ENCODE assay signal across 12 cellular contexts in the genomic region with DNA sequence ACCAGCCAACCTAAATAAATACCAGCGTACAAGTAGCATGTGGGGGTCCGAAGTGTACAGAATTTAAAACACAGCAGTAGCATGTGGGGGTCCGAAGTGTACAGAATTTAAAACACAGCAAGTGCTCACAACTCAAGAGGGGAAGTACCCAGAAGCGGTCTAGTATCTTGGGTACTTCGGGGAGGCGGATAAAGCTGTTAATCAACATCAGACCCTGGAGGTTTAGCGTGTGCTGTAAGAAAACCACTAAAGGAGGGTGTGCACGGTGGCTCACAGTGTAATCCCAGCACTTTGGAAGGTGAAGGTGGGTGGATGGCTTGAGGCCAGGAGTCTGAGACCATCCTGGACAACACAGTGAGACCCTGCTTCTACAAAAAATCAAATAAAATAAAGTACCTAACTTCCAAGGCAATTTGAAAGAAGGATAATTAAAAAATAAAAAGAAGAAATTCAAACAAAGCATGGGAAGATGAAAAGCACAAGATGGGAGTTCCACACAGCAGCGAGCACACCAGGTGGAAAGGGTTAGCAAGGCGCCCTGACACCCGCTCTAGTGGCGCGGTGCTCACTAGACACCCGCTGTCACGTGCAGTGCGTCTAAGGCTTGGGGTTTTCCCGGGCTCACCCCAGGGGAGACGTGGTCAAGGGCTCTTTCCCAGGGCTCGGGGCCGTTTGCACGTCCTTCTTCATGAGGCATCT. TPM values are rescaled to one million over a fixed set of nuclear protein-coding genes. Genes with fewer than 3 reads are reported as not detected.
DNase-seq lines count a peak whose midpoint lies in the region; ATAC-seq and TF ChIP-seq lines count a peak whose summit lies in the region.
"Had no signal": no experiment of that assay in that cellular context is flagged by ENCODE, and none has a peak within 500 bp of the region (broad histone marks: within the 10 kb centered on the region; RNA-seq: fewer than 3 reads in every experiment).

No MANE protein-coding gene starts in this region.

- intact Hi-C loops in heart left ventricle (cut with DNase I): no loop called here

- no peaks in the 10 kb centered on the region for H3K27me3 ChIP-seq in heart left ventricle

- peaks cover 0 to 86% (median 45%) of the 10 kb centered on the region in 12 donors for H3K4me1 ChIP-seq in heart left ventricle

- H3K27me3 Mint-ChIP-seq in glutamatergic neuron (ENCODE audit: unreplicated experiment) (peaks cover 5% of the 10 kb centered on the region), osteocyte (ENCODE audit: unreplicated experiment) (no peaks in the 10 kb centered on the region)

- peak; percentile 71 for ATAC-seq in GM18858 (IDR thresholded peaks at IDR 0.05; ENCODE audit: unreplicated experiment)
- ATAC-seq in GM21447 (IDR thresholded peaks at IDR 0.05; ENCODE audit: unreplicated experiment): peak; percentile 89
- ATAC-seq in HG03175 (IDR thresholded peaks at IDR 0.05; ENCODE audit: unreplicated experiment): peak; percentile 84
- ATAC-seq in heart left ventricle: no peak
- ATAC-seq: sciatic nerve had no signal

- no peak for TF ChIP-seq POLR2A in heart left ventricle (IDR thresholded peaks at IDR 0.05)

- no peak for TF ChIP-seq CTCF in glutamatergic neuron (IDR thresholded peaks at IDR 0.05; ENCODE audit: partially characterized antibody, unreplicated experiment)
- no peak for TF ChIP-seq CTCF in osteocyte (IDR thresholded peaks at IDR 0.05)
- no peak for TF ChIP-seq CTCF in heart left ventricle (IDR thresholded peaks at IDR 0.05)

- DNase-seq in glutamatergic neuron (peak; percentile 14), AG08396 (ENCODE audit: low spot score) (no peak), osteocyte (ENCODE audit: extremely low spot score, unreplicated experiment) (no peak), heart left ventricle (no peak), cerebellum (ENCODE audit: low spot score) (no peak)
- DNase-seq: activated gamma-delta T cell treated with Interleukin-2 at 50 U/mL for 16 hours, NCI-H1092 treated with DMSO at 0.1 percent for 48 hours had no signal

- no peaks in the 10 kb centered on the region for H3K9me3 ChIP-seq in heart left ventricle

- peaks cover 0 to 6% (median 0%) of the 10 kb centered on the region in 9 donors for H3K36me3 ChIP-seq in heart left ventricle

- H3K4me1 Mint-ChIP-seq in glutamatergic neuron (ENCODE audit: low read depth, unreplicated experiment): peaks cover 54% of the 10 kb centered on the region
- peaks cover 38% of the 10 kb centered on the region for H3K4me1 Mint-ChIP-seq in osteocyte (ENCODE audit: unreplicated experiment)

- H3K9me3 Mint-ChIP-seq in glutamatergic neuron (ENCODE audit: unreplicated experiment) (peaks cover 7% of the 10 kb centered on the region), osteocyte (ENCODE audit: unreplicated experiment) (no peaks in the 10 kb centered on the region)

- WGBS in heart left ventricle, 4 donors: 81 to 88% (median 83%) methylated on average over 21 of the region's 21 CpGs

- no peak overlapping the region for H3K27ac ChIP-seq in heart left ventricle
- H3K27ac ChIP-seq: SK-N-MC had no signal

- H3K4me3 ChIP-seq in heart left ventricle: no peak overlapping the region
- H3K4me3 ChIP-seq: SK-N-MC had no signal

- H3K36me3 Mint-ChIP-seq in glutamatergic neuron (ENCODE audit: unreplicated experiment): no peaks in the 10 kb centered on the region
- H3K36me3 Mint-ChIP-seq in osteocyte (ENCODE audit: unreplicated experiment): peaks cover 2% of the 10 kb centered on the region

- peak overlapping the region; percentile 80 for H3K27ac Mint-ChIP-seq in glutamatergic neuron (ENCODE audit: unreplicated experiment)
- no peak overlapping the region for H3K27ac Mint-ChIP-seq in osteocyte (ENCODE audit: unreplicated experiment)

- H3K4me3 Mint-ChIP-seq in glutamatergic neuron (ENCODE audit: unreplicated experiment): peak overlapping the region; percentile 77
- no peak overlapping the region for H3K4me3 Mint-ChIP-seq in osteocyte (ENCODE audit: unreplicated experiment)

RNA-seq across cellular contexts. Expression of a gene that starts 35.0 kb away (rescaled TPM):
- total RNA-seq in glutamatergic neuron (ENCODE audit: unreplicated experiment): 29.0 TPM
- total RNA-seq in osteocyte: 33.8 and 38.6 TPM in 2 replicates
- 10 to 100 TPM; 35.5 to 53.7 (median 44.7) TPM for total RNA-seq in heart left ventricle
- 10 to 100 TPM; 27.4 to 61.1 TPM for polyA plus RNA-seq in heart left ventricle
- total RNA-seq in cerebellum: 14.7 TPM

RNA-seq across cellular contexts. Expression of a gene that starts 50.5 kb away (rescaled TPM):
- total RNA-seq in glutamatergic neuron (ENCODE audit: unreplicated experiment): 123 TPM
- total RNA-seq in osteocyte: 5.4 and 7.7 TPM in 2 replicates
- 10 to 100 TPM in 8 of 9 donors, 1 to 10 TPM in 1; 9.8 to 29.9 (median 17.1) TPM for total RNA-seq in heart left ventricle
- polyA plus RNA-seq in heart left ventricle: 10 to 100 TPM; 10.9 to 12.8 TPM
- 6.7 TPM for total RNA-seq in cerebellum

Comparison
In these comparisons a context has a peak if more than half of its experiments do, and no peak if none do; other contexts are left out.
1. ATAC-seq: peak in GM18858 (single experiment), GM21447 (single experiment) and HG03175 (single experiment); none in heart left ventricle (0 of 4).